Comparison of ENCODE assay signal across 1 cellular context in the genomic region with DNA sequence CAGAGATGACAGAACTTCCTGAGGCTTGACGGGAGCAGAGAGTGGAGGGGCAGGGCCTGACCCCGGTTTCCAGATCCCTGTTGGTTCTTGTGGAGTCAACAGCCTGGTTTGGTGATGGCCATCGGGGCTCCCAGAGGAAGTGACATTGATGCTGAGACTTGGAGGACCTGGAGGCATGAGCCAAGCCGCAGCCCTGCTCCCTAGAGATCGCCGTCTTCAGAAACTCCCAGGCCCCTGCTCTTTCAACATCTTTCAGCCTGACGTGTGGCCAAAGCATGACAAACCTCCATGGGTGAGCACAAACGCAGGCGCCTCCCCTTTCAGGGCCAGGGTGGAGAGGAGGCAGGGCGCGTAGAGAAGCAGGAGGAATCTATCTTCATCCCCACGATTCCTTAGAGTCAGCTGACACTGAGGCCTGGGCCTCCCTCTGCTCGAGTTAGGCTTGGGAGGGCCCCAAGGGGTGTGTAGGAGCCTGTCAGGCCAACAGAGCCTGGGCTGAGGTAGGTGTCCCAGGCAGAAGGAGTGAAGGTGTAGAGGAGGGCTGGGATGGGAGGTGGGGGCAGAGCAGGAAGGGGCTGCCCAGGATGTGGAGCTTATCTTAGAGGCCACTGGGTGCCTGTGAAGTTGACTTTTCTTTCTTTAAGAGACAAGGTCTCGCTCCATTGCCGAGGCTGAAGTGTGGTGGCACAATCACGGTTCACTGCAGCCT.
TF ChIP-seq lines count a peak whose summit lies in the region.

No MANE protein-coding gene starts in this region.

TF ChIP-seq in K562, 482 proteins besides CTCF, POLR2A, EP300 and RAD21:
- TF ChIP-seq SLC30A9 (CRISPR knock-in tag; IDR thresholded peaks at IDR 0.05) (no peak), RFX1 (IDR thresholded peaks at IDR 0.05) (no peak), CEBPG (CRISPR knock-in tag; IDR thresholded peaks at IDR 0.05) (no peak), CEBPG (tag; conservative IDR thresholded peaks at IDR 0.05 in 1 of 2, IDR thresholded peaks at IDR 0.05 in 1 of 2) (no peak), ZSCAN29 (IDR thresholded peaks at IDR 0.05) (no peak), YBX1 (IDR thresholded peaks at IDR 0.05) (no peak), ATF7 (IDR thresholded peaks at IDR 0.05) (no peak), NEUROD1 (IDR thresholded peaks at IDR 0.05; ENCODE audit: borderline replicate concordance, low read depth, low read length, partially characterized antibody) (no peak), NUFIP1 (IDR thresholded peaks at IDR 0.05; ENCODE audit: partially characterized antibody) (no peak), ZC3H8 (IDR thresholded peaks at IDR 0.05) (no peak), NONO (IDR thresholded peaks at IDR 0.05; ENCODE audit: low read depth in 2 of 2, low read length in 1 of 2) (no peak), CSDE1 (IDR thresholded peaks at IDR 0.05) (no peak), STAG1 (CRISPR knock-in tag; IDR thresholded peaks at IDR 0.05; ENCODE audit: borderline replicate concordance) (no peak), ZBTB7A (IDR thresholded peaks at IDR 0.05; ENCODE audit: borderline replicate concordance, control insufficient read depth, low read depth, low read length) (no peak), ILF3 (IDR thresholded peaks at IDR 0.05; ENCODE audit: borderline replicate concordance) (no peak), RUNX1 (IDR thresholded peaks at IDR 0.05; ENCODE audit: low read depth) (no peak), YY1 (IDR thresholded peaks at IDR 0.05; ENCODE audit: borderline replicate concordance in 1 of 3, control insufficient read depth in 1 of 3, extremely low read depth in 1 of 3, insufficient read depth in 3 of 3, insufficient read length in 1 of 3, insufficient replicate concordance in 2 of 3, low read depth in 1 of 3, low read length in 2 of 3) (no peak), ZZZ3 (IDR thresholded peaks at IDR 0.05) (no peak), KDM5B (IDR thresholded peaks at IDR 0.05; ENCODE audit: insufficient replicate concordance, low read depth, low read length) (no peak), NRF1 (conservative IDR thresholded peaks at IDR 0.05 in 1 of 2, IDR thresholded peaks at IDR 0.05 in 1 of 2) (0 out of 4 replicates have a peak, but pooled peaks of 1 of the 2 experiments have one; percentile 19), CXXC5 (CRISPR knock-in tag; IDR thresholded peaks at IDR 0.05) (no peak), TCF7L2 (IDR thresholded peaks at IDR 0.05; ENCODE audit: low read depth, low read length) (no peak), KLF13 (tag; IDR thresholded peaks at IDR 0.05; ENCODE audit: borderline replicate concordance, low read depth) (no peak), ARID1B (IDR thresholded peaks at IDR 0.05) (no peak), ZNF3 (CRISPR knock-in tag; IDR thresholded peaks at IDR 0.05) (no peak), PYGO2 (tag; IDR thresholded peaks at IDR 0.05) (no peak), ZEB2 (IDR thresholded peaks at IDR 0.05) (no peak), ZFX (CRISPR knock-in tag; IDR thresholded peaks at IDR 0.05) (0 out of 2 replicates have a peak, but pooled peaks have one; percentile 18), DNMT1 (IDR thresholded peaks at IDR 0.05) (no peak), MAZ (CRISPR knock-in tag; conservative IDR thresholded peaks at IDR 0.05 in 1 of 2, IDR thresholded peaks at IDR 0.05 in 1 of 2) (0 out of 4 replicates have a peak, but pooled peaks of 1 of the 2 experiments have one; percentile 31), MCM2 (IDR thresholded peaks at IDR 0.05; ENCODE audit: low read depth) (no peak)
- TF ChIP-seq, protein P1, sequence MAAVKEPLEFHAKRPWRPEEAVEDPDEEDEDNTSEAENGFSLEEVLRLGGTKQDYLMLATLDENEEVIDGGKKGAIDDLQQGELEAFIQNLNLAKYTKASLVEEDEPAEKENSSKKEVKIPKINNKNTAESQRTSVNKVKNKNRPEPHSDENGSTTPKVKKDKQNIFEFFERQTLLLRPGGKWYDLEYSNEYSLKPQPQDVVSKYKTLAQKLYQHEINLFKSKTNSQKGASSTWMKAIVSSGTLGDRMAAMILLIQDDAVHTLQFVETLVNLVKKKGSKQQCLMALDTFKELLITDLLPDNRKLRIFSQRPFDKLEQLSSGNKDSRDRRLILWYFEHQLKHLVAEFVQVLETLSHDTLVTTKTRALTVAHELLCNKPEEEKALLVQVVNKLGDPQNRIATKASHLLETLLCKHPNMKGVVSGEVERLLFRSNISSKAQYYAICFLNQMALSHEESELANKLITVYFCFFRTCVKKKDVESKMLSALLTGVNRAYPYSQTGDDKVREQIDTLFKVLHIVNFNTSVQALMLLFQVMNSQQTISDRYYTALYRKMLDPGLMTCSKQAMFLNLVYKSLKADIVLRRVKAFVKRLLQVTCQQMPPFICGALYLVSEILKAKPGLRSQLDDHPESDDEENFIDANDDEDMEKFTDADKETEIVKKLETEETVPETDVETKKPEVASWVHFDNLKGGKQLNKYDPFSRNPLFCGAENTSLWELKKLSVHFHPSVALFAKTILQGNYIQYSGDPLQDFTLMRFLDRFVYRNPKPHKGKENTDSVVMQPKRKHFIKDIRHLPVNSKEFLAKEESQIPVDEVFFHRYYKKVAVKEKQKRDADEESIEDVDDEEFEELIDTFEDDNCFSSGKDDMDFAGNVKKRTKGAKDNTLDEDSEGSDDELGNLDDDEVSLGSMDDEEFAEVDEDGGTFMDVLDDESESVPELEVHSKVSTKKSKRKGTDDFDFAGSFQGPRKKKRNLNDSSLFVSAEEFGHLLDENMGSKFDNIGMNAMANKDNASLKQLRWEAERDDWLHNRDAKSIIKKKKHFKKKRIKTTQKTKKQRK (IDR thresholded peaks at IDR 0.05; ENCODE audit: borderline replicate concordance, low read depth, low read length): no peak
- TF ChIP-seq, protein P2, sequence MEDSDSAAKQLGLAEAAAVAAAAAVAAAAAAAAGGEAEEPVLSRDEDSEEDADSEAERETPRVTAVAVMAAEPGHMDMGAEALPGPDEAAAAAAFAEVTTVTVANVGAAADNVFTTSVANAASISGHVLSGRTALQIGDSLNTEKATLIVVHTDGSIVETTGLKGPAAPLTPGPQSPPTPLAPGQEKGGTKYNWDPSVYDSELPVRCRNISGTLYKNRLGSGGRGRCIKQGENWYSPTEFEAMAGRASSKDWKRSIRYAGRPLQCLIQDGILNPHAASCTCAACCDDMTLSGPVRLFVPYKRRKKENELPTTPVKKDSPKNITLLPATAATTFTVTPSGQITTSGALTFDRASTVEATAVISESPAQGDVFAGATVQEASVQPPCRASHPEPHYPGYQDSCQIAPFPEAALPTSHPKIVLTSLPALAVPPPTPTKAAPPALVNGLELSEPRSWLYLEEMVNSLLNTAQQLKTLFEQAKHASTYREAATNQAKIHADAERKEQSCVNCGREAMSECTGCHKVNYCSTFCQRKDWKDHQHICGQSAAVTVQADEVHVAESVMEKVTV (CRISPR knock-in tag; IDR thresholded peaks at IDR 0.05): no peak
- TF ChIP-seq, protein P3, sequence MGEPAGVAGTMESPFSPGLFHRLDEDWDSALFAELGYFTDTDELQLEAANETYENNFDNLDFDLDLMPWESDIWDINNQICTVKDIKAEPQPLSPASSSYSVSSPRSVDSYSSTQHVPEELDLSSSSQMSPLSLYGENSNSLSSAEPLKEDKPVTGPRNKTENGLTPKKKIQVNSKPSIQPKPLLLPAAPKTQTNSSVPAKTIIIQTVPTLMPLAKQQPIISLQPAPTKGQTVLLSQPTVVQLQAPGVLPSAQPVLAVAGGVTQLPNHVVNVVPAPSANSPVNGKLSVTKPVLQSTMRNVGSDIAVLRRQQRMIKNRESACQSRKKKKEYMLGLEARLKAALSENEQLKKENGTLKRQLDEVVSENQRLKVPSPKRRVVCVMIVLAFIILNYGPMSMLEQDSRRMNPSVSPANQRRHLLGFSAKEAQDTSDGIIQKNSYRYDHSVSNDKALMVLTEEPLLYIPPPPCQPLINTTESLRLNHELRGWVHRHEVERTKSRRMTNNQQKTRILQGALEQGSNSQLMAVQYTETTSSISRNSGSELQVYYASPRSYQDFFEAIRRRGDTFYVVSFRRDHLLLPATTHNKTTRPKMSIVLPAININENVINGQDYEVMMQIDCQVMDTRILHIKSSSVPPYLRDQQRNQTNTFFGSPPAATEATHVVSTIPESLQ (CRISPR knock-in tag; IDR thresholded peaks at IDR 0.05): no peak
- TF ChIP-seq, protein P4, sequence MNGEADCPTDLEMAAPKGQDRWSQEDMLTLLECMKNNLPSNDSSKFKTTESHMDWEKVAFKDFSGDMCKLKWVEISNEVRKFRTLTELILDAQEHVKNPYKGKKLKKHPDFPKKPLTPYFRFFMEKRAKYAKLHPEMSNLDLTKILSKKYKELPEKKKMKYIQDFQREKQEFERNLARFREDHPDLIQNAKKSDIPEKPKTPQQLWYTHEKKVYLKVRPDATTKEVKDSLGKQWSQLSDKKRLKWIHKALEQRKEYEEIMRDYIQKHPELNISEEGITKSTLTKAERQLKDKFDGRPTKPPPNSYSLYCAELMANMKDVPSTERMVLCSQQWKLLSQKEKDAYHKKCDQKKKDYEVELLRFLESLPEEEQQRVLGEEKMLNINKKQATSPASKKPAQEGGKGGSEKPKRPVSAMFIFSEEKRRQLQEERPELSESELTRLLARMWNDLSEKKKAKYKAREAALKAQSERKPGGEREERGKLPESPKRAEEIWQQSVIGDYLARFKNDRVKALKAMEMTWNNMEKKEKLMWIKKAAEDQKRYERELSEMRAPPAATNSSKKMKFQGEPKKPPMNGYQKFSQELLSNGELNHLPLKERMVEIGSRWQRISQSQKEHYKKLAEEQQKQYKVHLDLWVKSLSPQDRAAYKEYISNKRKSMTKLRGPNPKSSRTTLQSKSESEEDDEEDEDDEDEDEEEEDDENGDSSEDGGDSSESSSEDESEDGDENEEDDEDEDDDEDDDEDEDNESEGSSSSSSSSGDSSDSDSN (IDR thresholded peaks at IDR 0.05; ENCODE audit: borderline replicate concordance in 1 of 2, low read depth in 2 of 2, low read length in 2 of 2): 0 out of 4 replicates have a peak, but pooled peaks of 1 of the 2 experiments have one; percentile 24
- TF ChIP-seq, protein P5, sequence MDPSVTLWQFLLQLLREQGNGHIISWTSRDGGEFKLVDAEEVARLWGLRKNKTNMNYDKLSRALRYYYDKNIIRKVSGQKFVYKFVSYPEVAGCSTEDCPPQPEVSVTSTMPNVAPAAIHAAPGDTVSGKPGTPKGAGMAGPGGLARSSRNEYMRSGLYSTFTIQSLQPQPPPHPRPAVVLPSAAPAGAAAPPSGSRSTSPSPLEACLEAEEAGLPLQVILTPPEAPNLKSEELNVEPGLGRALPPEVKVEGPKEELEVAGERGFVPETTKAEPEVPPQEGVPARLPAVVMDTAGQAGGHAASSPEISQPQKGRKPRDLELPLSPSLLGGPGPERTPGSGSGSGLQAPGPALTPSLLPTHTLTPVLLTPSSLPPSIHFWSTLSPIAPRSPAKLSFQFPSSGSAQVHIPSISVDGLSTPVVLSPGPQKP (CRISPR knock-in tag; IDR thresholded peaks at IDR 0.05): no peak
TF ChIP-seq in K562: peak in this region for 4.
